Comparison of ENCODE assay signal across 26 cellular contexts in genomic region chr19:31112158-31112557, GRCh38.
"Had no signal": no experiment of that assay in that cellular context is flagged by ENCODE, and none has a peak within 500 bp of the region (broad histone marks: within the 10 kb centered on the region; RNA-seq: fewer than 3 reads in every experiment).

No MANE protein-coding gene starts in this region.

- H3K36me3 Mint-ChIP-seq: naive B cell; stimulated activated memory B cell treated with anti-CD40 and anti-IgM and Interleukin-4, amounts not matched to agents 10 μg/mL and 1 μg/mL and 100 μg/mL, for 72 hours had no signal

- H3K27me3 ChIP-seq: hepatocyte, right lobe of liver, vagina had no signal

- H3K79me2 ChIP-seq: hepatocyte had no signal

- H2AFZ ChIP-seq: hepatocyte had no signal

- H3K36me3 ChIP-seq: left ventricle myocardium inferior, lower lobe of right lung, right lobe of liver, spleen, tibial artery, upper lobe of right lung, vagina had no signal

- ATAC-seq: left cardiac atrium; lower lobe of right lung; psoas muscle; right lobe of liver; stimulated activated memory B cell treated with anti-CD40 and anti-IgM and Interleukin-4, amounts not matched to agents 10 μg/mL and 1 μg/mL and 100 μg/mL, for 72 hours; upper lobe of right lung had no signal

- FAIRE-seq: endothelial cell of umbilical vein, kidney had no signal

- H3K27ac ChIP-seq: hepatocyte, left ventricle myocardium inferior, lower lobe of right lung, psoas muscle, right lobe of liver, spleen, tibial artery, upper lobe of right lung, vagina had no signal

- H3K9me3 Mint-ChIP-seq: endodermal cell; naive B cell; nephron progenitor cell; stimulated activated naive CD8-positive, alpha-beta T cell treated with anti-CD3 and anti-CD28 coated beads, Interleukin-15, Interleukin-2, amounts not matched to agents 100 ng/mL and 50 ng/mL, for 24 hours had no signal

- H3K27ac Mint-ChIP-seq: endodermal cell; naive B cell; nephron progenitor cell; stimulated activated memory B cell treated with anti-CD40 and anti-IgM and Interleukin-4, amounts not matched to agents 10 μg/mL and 1 μg/mL and 100 μg/mL, for 72 hours; stimulated activated naive CD8-positive, alpha-beta T cell treated with anti-CD3 and anti-CD28 coated beads, Interleukin-15, Interleukin-2, amounts not matched to agents 100 ng/mL and 50 ng/mL, for 24 hours had no signal

- H3K4me3 Mint-ChIP-seq: endodermal cell; nephron progenitor cell; stimulated activated memory B cell treated with anti-CD40 and anti-IgM and Interleukin-4, amounts not matched to agents 10 μg/mL and 1 μg/mL and 100 μg/mL, for 72 hours; stimulated activated naive CD8-positive, alpha-beta T cell treated with anti-CD3 and anti-CD28 coated beads, Interleukin-15, Interleukin-2, amounts not matched to agents 100 ng/mL and 50 ng/mL, for 24 hours had no signal

- H3K4me1 ChIP-seq: left ventricle myocardium inferior, lower lobe of right lung, psoas muscle, right lobe of liver, tibial artery, upper lobe of right lung, vagina had no signal

- H3K4me1 Mint-ChIP-seq: naive B cell; stimulated activated memory B cell treated with anti-CD40 and anti-IgM and Interleukin-4, amounts not matched to agents 10 μg/mL and 1 μg/mL and 100 μg/mL, for 72 hours had no signal

- DNase-seq: effector CD4-positive, alpha-beta T cell; endodermal cell; erythroblast; foreskin melanocyte; head of caudate nucleus; kidney; left cardiac atrium; left ventricle myocardium inferior; lower lobe of right lung; mesendoderm; naive B cell; nephron progenitor cell; psoas muscle; retina; right lobe of liver; spleen; stimulated activated CD4-positive, alpha-beta T cell treated with anti-CD3 and anti-CD28 coated beads, Interleukin-15, amount 100 ng/mL, for 24 hours; stimulated activated CD4-positive, alpha-beta T cell treated with anti-CD3 and anti-CD28 coated beads, Interleukin-1b, Interleukin-23, amount 100 ng/mL, for 48 hours; stimulated activated CD4-positive, alpha-beta T cell treated with anti-CD3 and anti-CD28 coated beads, Interleukin-4, amount 100 ng/mL, for 24 hours; tibial artery; upper lobe of right lung had no signal

- H3K27me3 Mint-ChIP-seq: stimulated activated memory B cell treated with anti-CD40 and anti-IgM and Interleukin-4, amounts not matched to agents 10 μg/mL and 1 μg/mL and 100 μg/mL, for 72 hours had no signal

- H3K9me3 ChIP-seq: left ventricle myocardium inferior, lower lobe of right lung, psoas muscle, right lobe of liver, spleen, tibial artery, upper lobe of right lung, vagina had no signal

- H3K4me2 ChIP-seq: hepatocyte had no signal

- H3K4me3 ChIP-seq: hepatocyte, left ventricle myocardium inferior, lower lobe of right lung, psoas muscle, right lobe of liver, spleen, tibial artery, upper lobe of right lung, vagina had no signal
